In the genomic region with DNA sequence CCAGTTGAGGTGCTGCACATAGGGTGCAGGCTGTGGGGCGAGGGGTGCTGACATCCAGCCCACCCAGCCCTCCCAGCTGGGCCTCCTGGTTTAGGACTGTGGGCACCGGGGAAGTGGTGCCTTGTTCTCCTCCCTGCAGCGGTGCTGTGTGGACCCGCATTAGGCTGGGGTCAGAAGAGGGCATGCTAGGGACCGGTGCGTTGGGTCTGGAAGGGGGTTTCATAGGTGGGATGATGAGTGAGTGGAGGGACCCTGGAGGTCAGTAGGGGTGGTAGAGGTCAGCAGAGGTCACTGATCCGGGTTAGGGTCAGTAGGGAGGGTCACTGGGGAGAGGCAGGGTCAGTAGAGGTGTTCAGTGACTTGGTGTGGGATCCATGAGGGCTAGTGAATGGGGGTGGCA, we compare ENCODE assay signal across 33 cellular contexts. TPM values are rescaled to one million over a fixed set of nuclear protein-coding genes. Genes with fewer than 3 reads are reported as not detected.
A peak's percentile ranks its signal among the peaks of the same experiment; 100 is the strongest.
DNase-seq lines count a peak whose midpoint lies in the region; ATAC-seq, FAIRE-seq and TF ChIP-seq lines count a peak whose summit lies in the region.
"Had no signal": no experiment of that assay in that cellular context is flagged by ENCODE, and none has a peak within 500 bp of the region (broad histone marks: within the 10 kb centered on the region; RNA-seq: fewer than 3 reads in every experiment).

No MANE protein-coding gene starts in this region.

- no peak for FAIRE-seq in HepG2 (lab: Jason Lieb, UNC)
- FAIRE-seq: islet of Langerhans had no signal

- no peaks in the 10 kb centered on the region for H3K9me3 Mint-ChIP-seq in T-helper 1 cell treated with Interleukin-12 subunit alpha and Interleukin-12 subunit beta and Interleukin-4 antibody, amounts not matched to agents 30 μg/mL and 1 μg/mL, for 36 hours
- H3K9me3 Mint-ChIP-seq in stimulated activated naive CD8-positive, alpha-beta T cell treated with anti-CD3 and anti-CD28 coated beads, Interleukin-15, Interleukin-2, amounts not matched to agents 100 ng/mL and 50 ng/mL, for 24 hours: no peaks in the 10 kb centered on the region
- H3K9me3 Mint-ChIP-seq: CD4-positive, CD25-positive, alpha-beta regulatory T cell; IgD-negative memory B cell had no signal

- peak overlapping the region; percentile 17 for H3K27ac Mint-ChIP-seq in T-helper 1 cell treated with Interleukin-12 subunit alpha and Interleukin-12 subunit beta and Interleukin-4 antibody, amounts not matched to agents 30 μg/mL and 1 μg/mL, for 36 hours
- peak overlapping the region; percentile 51 for H3K27ac Mint-ChIP-seq in stimulated activated naive CD8-positive, alpha-beta T cell treated with anti-CD3 and anti-CD28 coated beads, Interleukin-15, Interleukin-2, amounts not matched to agents 100 ng/mL and 50 ng/mL, for 24 hours
- H3K27ac Mint-ChIP-seq: activated naive CD8-positive, alpha-beta T cell had no signal

- no TSS peak for BruUV-seq in HepG2 (replicated peaks; lab: Mats Ljungman, UMichigan)

- no peak for TF ChIP-seq POLR2A in HepG2 (IDR thresholded peaks at IDR 0.05; ENCODE audit: insufficient read depth in 1 of 2, low read depth in 2 of 2, low read length in 2 of 2)
- no peak for TF ChIP-seq POLR2A in suprapubic skin (IDR thresholded peaks at IDR 0.05)

- TF ChIP-seq CTCF in HepG2 (CRISPR knock-in tag; IDR thresholded peaks at IDR 0.05) (no peak), suprapubic skin (IDR thresholded peaks at IDR 0.05) (no peak)

- CTCF ChIA-PET in HepG2 (lab: Yijun Ruan, JAX; ENCODE audit: low intra/inter-chr PET ratio, low total read pairs): no interaction called here

- no peak overlapping the region for H3K9ac ChIP-seq in HepG2 (ENCODE audit: insufficient read depth, low read depth, low read length)

- peaks cover 49% of the 10 kb centered on the region for H3K4me1 ChIP-seq in HepG2 (ENCODE audit: insufficient read depth, low read length)
- peaks cover 16% of the 10 kb centered on the region for H3K4me1 ChIP-seq in suprapubic skin

- H4K20me1 ChIP-seq in HepG2 (ENCODE audit: insufficient read depth, low read length): no peaks in the 10 kb centered on the region

- POLR2A ChIA-PET in HepG2 (lab: Yijun Ruan, JAX): interaction anchor here (1.0 to 1.2 kb wide), 2 partner anchors 10 to 187 kb away, joined by 3 read pairs; no protein-coding TSS in a partner anchor

- DNase-seq in T-helper 1 cell (no peak), HepG2 (ENCODE audit: low spot score) (no peak), suprapubic skin (ENCODE audit: low spot score in 2 of 2) (no peak), HPDE6-E6E7 (ENCODE audit: extremely low spot score) (no peak)
- no peak for DNase-seq in stimulated activated naive CD8-positive, alpha-beta T cell treated with anti-CD3 and anti-CD28 coated beads, Interleukin-15, Interleukin-2, amounts not matched to agents 100 U/mL and 50 U/mL, for 24 hours
- DNase-seq in central memory CD4-positive, alpha-beta T cell: no peak
- DNase-seq: Calu3; caudate nucleus; DMS79; glutamatergic neuron; NCI-H1048; NCI-H82; occipital lobe; SHP77 treated with DMSO at 0.1 percent for 48 hours; sigmoid colon; stimulated activated CD4-positive, alpha-beta T cell treated with anti-CD3 and anti-CD28 coated beads, Interleukin-4, amount 100 ng/mL, for 1 hour; T-helper 9 cell; WERI-Rb-1 had no signal

- intact Hi-C loops in HepG2 (cut with micrococcal nuclease; ENCODE audit: unreplicated experiment): loop anchor here (5.0 kb wide), 1 partner anchor 253 kb away; no protein-coding TSS in a partner anchor

- peak overlapping the region; percentile 33; the same call in 1 of the 2 replicates for H3K4me2 ChIP-seq in HepG2 (ENCODE audit: low read depth, low read length)

- peak overlapping the region in 1 of 3 experiments; percentile 16; a peak in 1 of 6 replicates for H3K4me3 ChIP-seq in HepG2 (replicated peaks in 1 of 3; ENCODE audit: insufficient read depth in 1 of 3, low read depth in 2 of 3, low read length in 3 of 3)
- H3K4me3 ChIP-seq in suprapubic skin: no peak overlapping the region
- H3K4me3 ChIP-seq: Peyer's patch, sigmoid colon, upper lobe of left lung had no signal

- peaks cover 4% of the 10 kb centered on the region for H3K4me1 Mint-ChIP-seq in T-helper 1 cell treated with Interleukin-12 subunit alpha and Interleukin-12 subunit beta and Interleukin-4 antibody, amounts not matched to agents 30 μg/mL and 1 μg/mL, for 36 hours (ENCODE audit: low read depth)
- peaks cover 24% of the 10 kb centered on the region for H3K4me1 Mint-ChIP-seq in stimulated activated naive CD8-positive, alpha-beta T cell treated with anti-CD3 and anti-CD28 coated beads, Interleukin-15, Interleukin-2, amounts not matched to agents 100 ng/mL and 50 ng/mL, for 24 hours (ENCODE audit: low read depth)

- H3K27ac ChIP-seq in HepG2 (ENCODE audit: extremely low read length, insufficient read depth, low read length): no peak overlapping the region
- H3K27ac ChIP-seq in suprapubic skin: no peak overlapping the region
- H3K27ac ChIP-seq: 22Rv1, Peyer's patch, sigmoid colon, WERI-Rb-1 had no signal

- no peaks in the 10 kb centered on the region for H3K79me2 ChIP-seq in HepG2 (ENCODE audit: insufficient read depth, low read length)

- 24% methylated on average over 7 of the region's 7 CpGs for WGBS in HepG2 (ENCODE audit: low lambda C conversion rate)
- 85% methylated on average over 7 of the region's 7 CpGs for WGBS in suprapubic skin

- TF ChIP-seq EP300 in HepG2 (IDR thresholded peaks at IDR 0.05; ENCODE audit: low read depth in 2 of 2, low read length in 2 of 2) (no peak), HepG2 (CRISPR knock-in tag; IDR thresholded peaks at IDR 0.05; ENCODE audit: borderline replicate concordance) (no peak), suprapubic skin (IDR thresholded peaks at IDR 0.05) (no peak)

- TF ChIP-seq RAD21 in HepG2 (CRISPR knock-in tag; IDR thresholded peaks at IDR 0.05): no peak

- no peak overlapping the region for H2AFZ ChIP-seq in HepG2 (ENCODE audit: low read length)

- H3K27me3 Mint-ChIP-seq in T-helper 1 cell treated with Interleukin-12 subunit alpha and Interleukin-12 subunit beta and Interleukin-4 antibody, amounts not matched to agents 30 μg/mL and 1 μg/mL, for 36 hours (ENCODE audit: low read depth): no peaks in the 10 kb centered on the region
- no peaks in the 10 kb centered on the region for H3K27me3 Mint-ChIP-seq in stimulated activated naive CD8-positive, alpha-beta T cell treated with anti-CD3 and anti-CD28 coated beads, Interleukin-15, Interleukin-2, amounts not matched to agents 100 ng/mL and 50 ng/mL, for 24 hours
- H3K27me3 Mint-ChIP-seq: activated naive CD8-positive, alpha-beta T cell; CD4-positive, CD25-positive, alpha-beta regulatory T cell; IgD-negative memory B cell had no signal

- H3K36me3 ChIP-seq in HepG2 (replicated peaks in 1 of 2; ENCODE audit: control insufficient read depth in 1 of 2, insufficient read depth in 2 of 2, low read length in 2 of 2) (no peaks in the 10 kb centered on the region), suprapubic skin (no peaks in the 10 kb centered on the region)
- H3K36me3 ChIP-seq: Peyer's patch, sigmoid colon, upper lobe of left lung, WERI-Rb-1 had no signal

- H3K4me3 Mint-ChIP-seq in T-helper 1 cell treated with Interleukin-12 subunit alpha and Interleukin-12 subunit beta and Interleukin-4 antibody, amounts not matched to agents 30 μg/mL and 1 μg/mL, for 36 hours: no peak overlapping the region
- H3K4me3 Mint-ChIP-seq in stimulated activated naive CD8-positive, alpha-beta T cell treated with anti-CD3 and anti-CD28 coated beads, Interleukin-15, Interleukin-2, amounts not matched to agents 100 ng/mL and 50 ng/mL, for 24 hours: no peak overlapping the region
- H3K4me3 Mint-ChIP-seq: activated naive CD8-positive, alpha-beta T cell; IgD-negative memory B cell had no signal

- no peaks in the 10 kb centered on the region for H3K36me3 Mint-ChIP-seq in T-helper 1 cell treated with Interleukin-12 subunit alpha and Interleukin-12 subunit beta and Interleukin-4 antibody, amounts not matched to agents 30 μg/mL and 1 μg/mL, for 36 hours (ENCODE audit: low read depth)
- H3K36me3 Mint-ChIP-seq in stimulated activated naive CD8-positive, alpha-beta T cell treated with anti-CD3 and anti-CD28 coated beads, Interleukin-15, Interleukin-2, amounts not matched to agents 100 ng/mL and 50 ng/mL, for 24 hours (ENCODE audit: low read depth): no peaks in the 10 kb centered on the region
- H3K36me3 Mint-ChIP-seq: activated naive CD8-positive, alpha-beta T cell; CD4-positive, CD25-positive, alpha-beta regulatory T cell had no signal

- ATAC-seq in stimulated activated naive CD8-positive, alpha-beta T cell treated with anti-CD3 and anti-CD28 coated beads, Interleukin-15, Interleukin-2, amounts not matched to agents 100 U/mL and 50 U/mL, for 24 hours: no peak
- no peak for ATAC-seq in HepG2
- ATAC-seq: esophagus mucosa, HCT116, left lobe of liver had no signal

- H3K9me3 ChIP-seq in HepG2 (ENCODE audit: low read length) (no peaks in the 10 kb centered on the region), suprapubic skin (no peaks in the 10 kb centered on the region)
- H3K9me3 ChIP-seq: Peyer's patch, sigmoid colon, upper lobe of left lung had no signal

- in situ Hi-C loops in HepG2 (cut with HindIII; ENCODE audit: extremely low pct_ligation_motif_present, low pct_unique_long_range_greater_than_20kb): no loop called here

- H3K27me3 ChIP-seq in HepG2 (ENCODE audit: control insufficient read depth in 1 of 2, insufficient read depth in 2 of 2, low read length in 2 of 2): peaks cover 0 to 9% of the 10 kb centered on the region in 2 experiments; a peak in 1 of 5 replicates
- H3K27me3 ChIP-seq in suprapubic skin: no peaks in the 10 kb centered on the region
- H3K27me3 ChIP-seq: Peyer's patch, sigmoid colon, upper lobe of left lung had no signal

RNA-seq across cellular contexts. Expression of a gene that starts 6.7 kb away (rescaled TPM):
- not detected in 2 replicates for total RNA-seq in HepG2 (2016; rRNA removed; fragmentation: Illumina TruSeq; extraction: Trizol)
- total RNA-seq in HepG2 (2016; cell fraction: cytosol; rRNA removed; fragmentation: Illumina TruSeq; extraction: Trizol; ENCODE audit: low read depth): not detected in 2 replicates
- not detected in 2 replicates for total RNA-seq in HepG2 (2016; cell fraction: insoluble cytoplasmic fraction; rRNA removed; fragmentation: Illumina TruSeq; extraction: Trizol)
- not detected in 2 replicates for total RNA-seq in HepG2 (2016; cell fraction: membrane; rRNA removed; fragmentation: Illumina TruSeq; extraction: Trizol)
- not detected in 2 replicates for total RNA-seq in HepG2 (2016; cell fraction: nucleus; rRNA removed; fragmentation: Illumina TruSeq; extraction: Trizol)
- 0.01 TPM in 1 of 2 replicates, not detected in the other for polyA plus RNA-seq in HepG2 (2011; rRNA removed)
- not detected in 2 replicates for polyA plus RNA-seq in HepG2 (2011; cell fraction: cytosol; rRNA removed)
- not detected in 2 replicates for polyA plus RNA-seq in HepG2 (2011; cell fraction: nucleus; rRNA removed)
- polyA plus RNA-seq in HepG2 (2012): not detected in 2 replicates
- polyA plus RNA-seq in HepG2 (2016; cell fraction: cytosol; fragmentation: Illumina TruSeq; extraction: Trizol; ENCODE audit: low read depth): not detected in 2 replicates
- polyA plus RNA-seq in HepG2 (2016; cell fraction: insoluble cytoplasmic fraction; fragmentation: Illumina TruSeq; extraction: Trizol; ENCODE audit: low read depth): not detected in 2 replicates
- not detected in 2 replicates for polyA plus RNA-seq in HepG2 (2016; cell fraction: membrane; fragmentation: Illumina TruSeq; extraction: Trizol; ENCODE audit: low read depth)
- polyA plus RNA-seq in HepG2 (2016; cell fraction: nucleus; fragmentation: Illumina TruSeq; extraction: Trizol; ENCODE audit: insufficient read depth, low read depth): not detected in 2 replicates
- polyA minus RNA-seq in HepG2 (2011; rRNA and poly(A)+ RNA removed; ENCODE audit: low replicate concordance): not detected in 2 replicates
- polyA minus RNA-seq in HepG2 (2011; cell fraction: cytosol; rRNA and poly(A)+ RNA removed): not detected in 2 replicates
- polyA minus RNA-seq in HepG2 (2011; cell fraction: nucleus; rRNA and poly(A)+ RNA removed): not detected in 2 replicates
- under 1 TPM in 2 of 4 donors, not detected in 2; 0.21 to 0.57 TPM for total RNA-seq in suprapubic skin
- total RNA-seq: Calu3; CD4-positive, CD25-positive, alpha-beta regulatory T cell; esophagus mucosa; fibroblast of villous mesenchyme; occipital lobe; Peyer's patch; pulmonary artery endothelial cell; sigmoid colon had no signal
- polyA plus RNA-seq: CD4-positive, CD25-positive, alpha-beta regulatory T cell; IgD-negative memory B cell had no signal

RNA-seq across cellular contexts. Expression of a gene that starts 19.2 kb away (rescaled TPM):
- not detected in 2 replicates for total RNA-seq in HepG2 (2016; rRNA removed; fragmentation: Illumina TruSeq; extraction: Trizol)
- not detected in 2 replicates for total RNA-seq in HepG2 (2016; cell fraction: cytosol; rRNA removed; fragmentation: Illumina TruSeq; extraction: Trizol; ENCODE audit: low read depth)
- total RNA-seq in HepG2 (2016; cell fraction: insoluble cytoplasmic fraction; rRNA removed; fragmentation: Illumina TruSeq; extraction: Trizol): not detected in 2 replicates
- not detected in 2 replicates for total RNA-seq in HepG2 (2016; cell fraction: membrane; rRNA removed; fragmentation: Illumina TruSeq; extraction: Trizol)
- total RNA-seq in HepG2 (2016; cell fraction: nucleus; rRNA removed; fragmentation: Illumina TruSeq; extraction: Trizol): not detected in 2 replicates
- not detected in 2 replicates for polyA plus RNA-seq in HepG2 (2011; rRNA removed)
- polyA plus RNA-seq in HepG2 (2011; cell fraction: cytosol; rRNA removed): not detected in 2 replicates
- not detected in 2 replicates for polyA plus RNA-seq in HepG2 (2011; cell fraction: nucleus; rRNA removed)
- not detected in 2 replicates for polyA plus RNA-seq in HepG2 (2012)
- polyA plus RNA-seq in HepG2 (2016; cell fraction: cytosol; fragmentation: Illumina TruSeq; extraction: Trizol; ENCODE audit: low read depth): not detected in 2 replicates
- polyA plus RNA-seq in HepG2 (2016; cell fraction: insoluble cytoplasmic fraction; fragmentation: Illumina TruSeq; extraction: Trizol; ENCODE audit: low read depth): not detected in 2 replicates
- not detected in 2 replicates for polyA plus RNA-seq in HepG2 (2016; cell fraction: membrane; fragmentation: Illumina TruSeq; extraction: Trizol; ENCODE audit: low read depth)
- not detected in 2 replicates for polyA plus RNA-seq in HepG2 (2016; cell fraction: nucleus; fragmentation: Illumina TruSeq; extraction: Trizol; ENCODE audit: insufficient read depth, low read depth)
- 0.61 and 0.70 TPM in 2 replicates for polyA minus RNA-seq in HepG2 (2011; rRNA and poly(A)+ RNA removed; ENCODE audit: low replicate concordance)
- not detected in 2 replicates for polyA minus RNA-seq in HepG2 (2011; cell fraction: cytosol; rRNA and poly(A)+ RNA removed)
- polyA minus RNA-seq in HepG2 (2011; cell fraction: nucleus; rRNA and poly(A)+ RNA removed): not detected in 2 replicates
- 10 to 100 TPM in 2 of 4 donors, 1 to 10 TPM in 2; 4.7 to 13.4 (median 9.8) TPM for total RNA-seq in suprapubic skin
- total RNA-seq: Calu3, fibroblast of villous mesenchyme, NCI-H460, pulmonary artery endothelial cell had no signal

RNA-seq across cellular contexts. Expression of a gene that starts 49.2 kb away (rescaled TPM):
- total RNA-seq in HepG2 (2016; rRNA removed; fragmentation: Illumina TruSeq; extraction: Trizol) (7.2 and 15.3 TPM in 2 replicates), suprapubic skin (10 to 100 TPM; 45.5 to 53.8 (median 52.3) TPM)
- total RNA-seq in HepG2 (2016; cell fraction: cytosol; rRNA removed; fragmentation: Illumina TruSeq; extraction: Trizol; ENCODE audit: low read depth): 5.8 and 6.7 TPM in 2 replicates
- 5.9 and 15.1 TPM in 2 replicates for total RNA-seq in HepG2 (2016; cell fraction: insoluble cytoplasmic fraction; rRNA removed; fragmentation: Illumina TruSeq; extraction: Trizol)
- 12.4 and 12.8 TPM in 2 replicates for total RNA-seq in HepG2 (2016; cell fraction: membrane; rRNA removed; fragmentation: Illumina TruSeq; extraction: Trizol)
- total RNA-seq in HepG2 (2016; cell fraction: nucleus; rRNA removed; fragmentation: Illumina TruSeq; extraction: Trizol): 13.7 and 15.1 TPM in 2 replicates
- 30.5 and 40.7 TPM in 2 replicates for polyA plus RNA-seq in HepG2 (2011; rRNA removed)
- 23.0 and 34.8 TPM in 2 replicates for polyA plus RNA-seq in HepG2 (2011; cell fraction: cytosol; rRNA removed)
- 143 and 176 TPM in 2 replicates for polyA plus RNA-seq in HepG2 (2011; cell fraction: nucleus; rRNA removed)
- 13.2 and 20.5 TPM in 2 replicates for polyA plus RNA-seq in HepG2 (2012)
- 9.4 and 9.7 TPM in 2 replicates for polyA plus RNA-seq in HepG2 (2016; cell fraction: cytosol; fragmentation: Illumina TruSeq; extraction: Trizol; ENCODE audit: low read depth)
- polyA plus RNA-seq in HepG2 (2016; cell fraction: insoluble cytoplasmic fraction; fragmentation: Illumina TruSeq; extraction: Trizol; ENCODE audit: low read depth): 6.9 and 7.7 TPM in 2 replicates
- 11.6 and 15.3 TPM in 2 replicates for polyA plus RNA-seq in HepG2 (2016; cell fraction: membrane; fragmentation: Illumina TruSeq; extraction: Trizol; ENCODE audit: low read depth)
- polyA plus RNA-seq in HepG2 (2016; cell fraction: nucleus; fragmentation: Illumina TruSeq; extraction: Trizol; ENCODE audit: insufficient read depth, low read depth): 31.2 and 34.6 TPM in 2 replicates
- 14.8 and 27.8 TPM in 2 replicates for polyA minus RNA-seq in HepG2 (2011; rRNA and poly(A)+ RNA removed; ENCODE audit: low replicate concordance)
- polyA minus RNA-seq in HepG2 (2011; cell fraction: cytosol; rRNA and poly(A)+ RNA removed): 8.2 and 8.5 TPM in 2 replicates
- polyA minus RNA-seq in HepG2 (2011; cell fraction: nucleus; rRNA and poly(A)+ RNA removed): 15.2 and 17.7 TPM in 2 replicates

Comparison
In these comparisons a context has a peak if more than half of its experiments do, and no peak if none do; other contexts are left out.
1. RNA of a gene that starts 19.2 kb away (total RNA-seq): 4.7 to 13.4 TPM in suprapubic skin; not detected in HepG2; every median in the first group is over 4 times any median in the second.